Comparison of ENCODE assay signal across 8 cellular contexts in the genomic region with DNA sequence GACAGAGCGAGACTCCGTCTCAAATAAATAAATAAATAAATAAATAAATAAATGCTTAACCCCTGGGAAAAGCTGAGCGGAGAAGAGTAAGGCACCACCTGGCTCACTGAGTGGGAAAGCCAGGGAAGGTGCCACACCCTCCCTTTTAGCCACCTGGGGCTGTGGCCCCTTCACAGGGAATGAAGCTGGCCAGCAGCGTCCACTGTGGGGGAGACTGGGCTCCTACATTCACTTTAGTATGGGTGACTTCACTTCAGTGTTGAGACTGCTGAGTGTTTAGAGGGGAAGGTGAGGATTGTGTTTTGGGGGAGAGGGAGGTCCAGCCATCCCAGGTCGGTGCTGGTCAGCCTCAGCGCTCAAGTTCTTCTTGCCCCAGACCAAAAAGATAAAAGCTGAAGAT. TPM values are rescaled to one million over a fixed set of nuclear protein-coding genes. Genes with fewer than 3 reads are reported as not detected.
DNase-seq lines count a peak whose midpoint lies in the region; ATAC-seq and TF ChIP-seq lines count a peak whose summit lies in the region.

No MANE protein-coding gene starts in this region.

- in situ Hi-C loops in GM23248 (cut with MboI), result no loop called here

- no peaks in the 10 kb centered on the region for H3K9me3 Mint-ChIP-seq in activated CD8-positive, alpha-beta T cell treated with anti-CD3 and anti-CD28 coated beads, Interleukin-2, amount 10 ng/mL, durations not matched to agents 7 days and 5 days (ENCODE audit: insufficient read depth)
- peaks cover 9% of the 10 kb centered on the region for H3K9me3 Mint-ChIP-seq in glutamatergic neuron (ENCODE audit: unreplicated experiment)

- peaks cover 26% of the 10 kb centered on the region for H3K36me3 ChIP-seq in GM23248 (ENCODE audit: low read depth)

- peak overlapping the region; percentile 85 for H3K27ac ChIP-seq in GM23248
- peak overlapping the region in 20 of 21 experiments; percentile 92 to 100 (median 99) for H3K27ac ChIP-seq in skin epidermis

- H3K27me3 Mint-ChIP-seq in activated CD8-positive, alpha-beta T cell treated with anti-CD3 and anti-CD28 coated beads, Interleukin-2, amount 10 ng/mL, durations not matched to agents 7 days and 5 days (ENCODE audit: low read depth), result no peaks in the 10 kb centered on the region
- peaks cover 26% of the 10 kb centered on the region for H3K27me3 Mint-ChIP-seq in glutamatergic neuron (ENCODE audit: unreplicated experiment)

- H3K9me3 ChIP-seq in GM23248 (ENCODE audit: low read depth), result no peaks in the 10 kb centered on the region

- H3K4me3 Mint-ChIP-seq in activated CD8-positive, alpha-beta T cell treated with anti-CD3 and anti-CD28 coated beads, Interleukin-2, amount 10 ng/mL, durations not matched to agents 7 days and 5 days, result peak overlapping the region; percentile 93
- peak overlapping the region; percentile 98 for H3K4me3 Mint-ChIP-seq in glutamatergic neuron (ENCODE audit: unreplicated experiment)

- WGBS in GM23248 (ENCODE audit: low coverage in 1 of 2, low lambda C conversion rate in 2 of 2, missing lambda C conversion rate in 2 of 2), 2 experiments, result 15 to 18% methylated on average over 6 of the region's 6 CpGs

- no peaks in the 10 kb centered on the region for H3K27me3 ChIP-seq in GM23248 (replicated peaks; ENCODE audit: insufficient read depth)

- H3K36me3 Mint-ChIP-seq in activated CD8-positive, alpha-beta T cell treated with anti-CD3 and anti-CD28 coated beads, Interleukin-2, amount 10 ng/mL, durations not matched to agents 7 days and 5 days (ENCODE audit: low read depth), result peaks cover 41% of the 10 kb centered on the region
- no peaks in the 10 kb centered on the region for H3K36me3 Mint-ChIP-seq in glutamatergic neuron (ENCODE audit: unreplicated experiment)

- peak overlapping the region; percentile 61 for H3K27ac Mint-ChIP-seq in activated CD8-positive, alpha-beta T cell treated with anti-CD3 and anti-CD28 coated beads, Interleukin-2, amount 10 ng/mL, durations not matched to agents 7 days and 5 days
- peak overlapping the region; percentile 62 for H3K27ac Mint-ChIP-seq in glutamatergic neuron (ENCODE audit: unreplicated experiment)

- peaks cover 42% of the 10 kb centered on the region for H3K79me2 ChIP-seq in GM23248 (ENCODE audit: insufficient read depth)

- CTCF ChIA-PET in activated CD8-positive, alpha-beta T cell treated with anti-CD3 and anti-CD28 coated beads, Interleukin-2, amount 10 ng/mL, durations not matched to agents 7 days and 5 days (lab: Charles Lee), result interaction anchor here (1.1 to 18.4 kb wide), 6 partner anchors 11 to 89 kb away, joined by 3 to 233 read pairs (median 7); partner anchors contain the start of gene STAT6

- DNase-seq in GM23248 (peak; percentile 51), glutamatergic neuron (no peak), NCI-H526 treated with DMSO at 0.1 percent for 48 hours (lab: John Stamatoyannopoulos, UW) (no peak), activated gamma-delta T cell (lab: John Stamatoyannopoulos, UW) (no peak), SIG-M5 (lab: John Stamatoyannopoulos, UW) (no peak), cerebellum (ENCODE audit: low spot score) (no peak)
- no peak for DNase-seq in activated CD8-positive, alpha-beta T cell treated with anti-CD3 and anti-CD28 coated beads, Interleukin-2, amount 10 ng/mL, durations not matched to agents 7 days and 5 days

- ATAC-seq in activated CD8-positive, alpha-beta T cell treated with anti-CD3 and anti-CD28 coated beads, Interleukin-2, amount 10 ng/mL, durations not matched to agents 7 days and 5 days, result no peak

- H3K9ac ChIP-seq in GM23248, result peak overlapping the region; percentile 89

- H2AFZ ChIP-seq in GM23248, result no peak overlapping the region

- peaks cover 74% of the 10 kb centered on the region for H3K4me1 Mint-ChIP-seq in activated CD8-positive, alpha-beta T cell treated with anti-CD3 and anti-CD28 coated beads, Interleukin-2, amount 10 ng/mL, durations not matched to agents 7 days and 5 days (ENCODE audit: low read depth)
- H3K4me1 Mint-ChIP-seq in glutamatergic neuron (ENCODE audit: low read depth, unreplicated experiment), result peaks cover 33% of the 10 kb centered on the region

- POLR2A ChIA-PET in activated CD8-positive, alpha-beta T cell treated with anti-CD3 and anti-CD28 coated beads, Interleukin-2, amount 10 ng/mL, durations not matched to agents 7 days and 5 days (lab: Charles Lee), result interaction anchor here (1.0 to 5.1 kb wide), 4 partner anchors 11 to 80 kb away, joined by 3 to 56 read pairs (median 30); partner anchors contain the start of genes NEMP1 and STAT6

- H3K4me3 ChIP-seq in GM23248, result peak overlapping the region; percentile 93
- peak overlapping the region; percentile 60 to 88 (median 81) for H3K4me3 ChIP-seq in skin epidermis

- peaks cover 39% of the 10 kb centered on the region for H3F3A ChIP-seq in GM23248 (ENCODE audit: insufficient read depth)

- peaks cover 37% of the 10 kb centered on the region for H3K4me1 ChIP-seq in GM23248 (ENCODE audit: insufficient read depth)

- H3K9me2 ChIP-seq in GM23248 (ENCODE audit: insufficient read depth), result no peaks in the 10 kb centered on the region

- H3K4me2 ChIP-seq in GM23248 (ENCODE audit: unreplicated experiment), result peak overlapping the region; percentile 86

- TF ChIP-seq CTCF in glutamatergic neuron (IDR thresholded peaks at IDR 0.05; ENCODE audit: partially characterized antibody, unreplicated experiment), result no peak

- H4K20me1 ChIP-seq in GM23248 (ENCODE audit: insufficient read depth), result no peaks in the 10 kb centered on the region

RNA-seq across cellular contexts. Expression of gene NAB2, which starts 1.5 kb away (rescaled TPM):
- total RNA-seq in GM23248 (2014; rRNA removed; shearing (Covaris generic)), result 88.7 and 107 TPM in 2 replicates
- 21.6 and 22.8 TPM in 2 replicates for polyA plus RNA-seq in GM23248 (2016; fragmentation: Nextera tagmentation; extraction: Ambion mirVana)
- total RNA-seq in activated CD8-positive, alpha-beta T cell treated with anti-CD3 and anti-CD28 coated beads, Interleukin-2, amount 10 ng/mL, durations not matched to agents 7 days and 5 days, result 10 to 100 TPM; 12.9 to 13.7 TPM
- total RNA-seq in glutamatergic neuron (ENCODE audit: unreplicated experiment) (20.0 TPM), cerebellum (15.2 TPM)

RNA-seq across cellular contexts. Expression of gene NEMP1, which starts 11.9 kb away (rescaled TPM):
- 6.4 and 7.6 TPM in 2 replicates for total RNA-seq in GM23248 (2014; rRNA removed; shearing (Covaris generic))
- polyA plus RNA-seq in GM23248 (2016; fragmentation: Nextera tagmentation; extraction: Ambion mirVana), result 5.9 and 6.6 TPM in 2 replicates
- total RNA-seq in activated CD8-positive, alpha-beta T cell treated with anti-CD3 and anti-CD28 coated beads, Interleukin-2, amount 10 ng/mL, durations not matched to agents 7 days and 5 days, result 10 to 100 TPM; 56.4 to 56.9 TPM
- total RNA-seq in glutamatergic neuron (ENCODE audit: unreplicated experiment) (11.5 TPM), cerebellum (12.5 TPM)

RNA-seq across cellular contexts. Expression of gene STAT6, which starts 20.7 kb away (rescaled TPM):
- 95.1 and 103 TPM in 2 replicates for total RNA-seq in GM23248 (2014; rRNA removed; shearing (Covaris generic))
- polyA plus RNA-seq in GM23248 (2016; fragmentation: Nextera tagmentation; extraction: Ambion mirVana), result 67.4 and 70.7 TPM in 2 replicates
- total RNA-seq in activated CD8-positive, alpha-beta T cell treated with anti-CD3 and anti-CD28 coated beads, Interleukin-2, amount 10 ng/mL, durations not matched to agents 7 days and 5 days, result 100 to 1,000 TPM; 189 TPM
- total RNA-seq in glutamatergic neuron (ENCODE audit: unreplicated experiment) (34.4 TPM), cerebellum (7.6 TPM)

RNA-seq across cellular contexts. Expression of gene LRP1, which starts 37.8 kb away (rescaled TPM):
- total RNA-seq in GM23248 (2014; rRNA removed; shearing (Covaris generic)), result 257 and 296 TPM in 2 replicates
- 161 and 166 TPM in 2 replicates for polyA plus RNA-seq in GM23248 (2016; fragmentation: Nextera tagmentation; extraction: Ambion mirVana)
- under 1 TPM; 0.39 to 0.40 TPM for total RNA-seq in activated CD8-positive, alpha-beta T cell treated with anti-CD3 and anti-CD28 coated beads, Interleukin-2, amount 10 ng/mL, durations not matched to agents 7 days and 5 days
- total RNA-seq in glutamatergic neuron (ENCODE audit: unreplicated experiment), result 125 TPM
- total RNA-seq in cerebellum, result 109 TPM

RNA-seq across cellular contexts. Expression of gene MYO1A, which starts 40.5 kb away (rescaled TPM):
- not detected in 2 replicates for total RNA-seq in GM23248 (2014; rRNA removed; shearing (Covaris generic))
- polyA plus RNA-seq in GM23248 (2016; fragmentation: Nextera tagmentation; extraction: Ambion mirVana), result not detected in 2 replicates
- total RNA-seq in activated CD8-positive, alpha-beta T cell treated with anti-CD3 and anti-CD28 coated beads, Interleukin-2, amount 10 ng/mL, durations not matched to agents 7 days and 5 days, result 1 to 10 TPM; 1.3 to 1.4 TPM
- 0.64 TPM for total RNA-seq in glutamatergic neuron (ENCODE audit: unreplicated experiment)
- 0.36 TPM for total RNA-seq in cerebellum
